ENCODE assay signal across 17 cellular contexts in the genomic region with DNA sequence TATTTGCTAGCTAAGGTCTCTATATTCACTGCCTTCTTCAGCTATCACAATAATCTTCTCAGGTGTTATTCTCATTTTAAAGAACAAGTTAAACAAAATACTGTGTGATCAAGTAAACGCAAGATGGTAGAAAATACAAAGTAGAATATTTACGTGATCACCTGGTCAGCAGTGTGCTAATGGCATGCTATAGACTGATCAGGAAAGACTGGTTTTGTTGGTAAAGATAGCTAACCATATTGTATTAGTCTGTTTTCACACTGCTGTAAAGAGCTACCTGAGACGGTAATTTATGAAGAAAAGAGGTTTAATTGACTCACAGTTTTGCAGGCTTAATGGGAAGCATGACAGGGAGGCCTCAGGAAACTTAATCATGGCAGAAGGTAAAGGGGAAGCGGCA. TPM values are rescaled to one million over a fixed set of nuclear protein-coding genes. Genes with fewer than 3 reads are reported as not detected.
DNase-seq lines count a peak whose midpoint lies in the region; ATAC-seq, FAIRE-seq and TF ChIP-seq lines count a peak whose summit lies in the region.
"Had no signal": no experiment of that assay in that cellular context is flagged by ENCODE, and none has a peak within 500 bp of the region (broad histone marks: within the 10 kb centered on the region; RNA-seq: fewer than 3 reads in every experiment).

No MANE protein-coding gene starts in this region.

- ATAC-seq in A549 = no peak
- no peak for ATAC-seq in IMR-90 (ENCODE audit: low read depth)
- no peak for ATAC-seq in memory B cell (ENCODE audit: low read depth)
- no peak for ATAC-seq in GM19452 (IDR thresholded peaks at IDR 0.05; ENCODE audit: unreplicated experiment)
- ATAC-seq: HepG2 had no signal

- peaks cover 54 to 86% of the 10 kb centered on the region in 2 experiments for H3K79me1 ChIP-seq in IMR-90 (ENCODE audit: low read depth in 1 of 2, low read length in 2 of 2)

- H3K9ac ChIP-seq in IMR-90 (ENCODE audit: low read depth, low read length) = no peak overlapping the region

- H3K27ac Mint-ChIP-seq in chondrocyte (ENCODE audit: unreplicated experiment) = peak overlapping the region; percentile 17
- H3K27ac Mint-ChIP-seq in memory B cell = peak overlapping the region; percentile 77

- POLR2A ChIA-PET in A549 (lab: Yijun Ruan, JAX) = no interaction called here
- POLR2A ChIA-PET in IMR-90 (lab: Charles Lee; ENCODE audit: unreplicated experiment) = no interaction called here

- peaks cover 39% of the 10 kb centered on the region for H3K9me1 ChIP-seq in IMR-90 (ENCODE audit: insufficient read depth, low read length)

- H4K20me1 ChIP-seq in IMR-90 (ENCODE audit: insufficient read depth, low read length) = no peaks in the 10 kb centered on the region

- H3K18ac ChIP-seq in IMR-90 (ENCODE audit: low read depth, low read length) = no peak overlapping the region; the same call in 1 of the 2 replicates

- H3K4me3 Mint-ChIP-seq in chondrocyte (ENCODE audit: unreplicated experiment) (no peak overlapping the region), memory B cell (no peak overlapping the region)
- H3K4me3 Mint-ChIP-seq: CD8-positive, alpha-beta memory T cell had no signal

- H4K91ac ChIP-seq in IMR-90 (ENCODE audit: insufficient read depth, low read depth, low read length) = no peak overlapping the region

- no peak for TF ChIP-seq EP300 in A549 (IDR thresholded peaks at IDR 0.05)

- no peak overlapping the region for H2BK20ac ChIP-seq in IMR-90 (ENCODE audit: low read depth, low read length)

- H3K4me1 Mint-ChIP-seq in chondrocyte (ENCODE audit: low read depth) (peaks cover 31% of the 10 kb centered on the region), memory B cell (peaks cover 27% of the 10 kb centered on the region)

- no peak overlapping the region for H3K4ac ChIP-seq in IMR-90 (ENCODE audit: low read depth, low read length)

- H3K36me3 ChIP-seq in IMR-90 (ENCODE audit: control insufficient read depth, insufficient read depth, low read length) = peaks cover 53% of the 10 kb centered on the region

- no peak overlapping the region for H3K14ac ChIP-seq in IMR-90 (replicated peaks; ENCODE audit: low read depth, low read length)

- H3K27me3 ChIP-seq in IMR-90 (ENCODE audit: control insufficient read depth, insufficient read depth, low read length) = no peaks in the 10 kb centered on the region
- H3K27me3 ChIP-seq: BE2C, SJSA1 had no signal

- dilution Hi-C loops in IMR-90 (cut with HindIII; ENCODE audit: low sequenced_read_pairs, unreplicated experiment) = no loop called here

- BruUV-seq in IMR-90 (replicated peaks; lab: Mats Ljungman, UMichigan) = no TSS peak

- H3K27ac ChIP-seq in A549 = peak overlapping the region; percentile 99 to 100
- no peak overlapping the region for H3K27ac ChIP-seq in IMR-90 (ENCODE audit: insufficient read depth, low read length)
- H3K27ac ChIP-seq: RWPE1, SJSA1 had no signal

- no peaks in the 10 kb centered on the region for H3K27me3 Mint-ChIP-seq in chondrocyte (ENCODE audit: low read depth)
- H3K27me3 Mint-ChIP-seq in memory B cell = no peaks in the 10 kb centered on the region
- H3K27me3 Mint-ChIP-seq: CD8-positive, alpha-beta memory T cell had no signal

- no peak for TF ChIP-seq POLR2A in A549 (IDR thresholded peaks at IDR 0.05; ENCODE audit: low read length)
- TF ChIP-seq POLR2A in IMR-90 (IDR thresholded peaks at IDR 0.05; ENCODE audit: low read depth, low read length) = no peak

- H3K4me3 ChIP-seq in A549 (no peak overlapping the region), IMR-90 (ENCODE audit: insufficient read depth, low read depth, low read length) (no peak overlapping the region)
- H3K4me3 ChIP-seq: SJSA1 had no signal

- no peak for FAIRE-seq in A549 (lab: Jason Lieb, UNC)
- FAIRE-seq: H54, HepG2 had no signal

- no peak overlapping the region for H2AK5ac ChIP-seq in IMR-90 (ENCODE audit: low read depth, low read length)

- H2BK15ac ChIP-seq in IMR-90 (ENCODE audit: low read depth, low read length) = peak overlapping the region; percentile 28; the same call in 2 of the 3 replicates

- no peak overlapping the region for H4K5ac ChIP-seq in IMR-90 (ENCODE audit: low read depth, low read length)

- peak overlapping the region in 1 of 2 experiments; percentile 14; a peak in 1 of 4 replicates for H4K8ac ChIP-seq in IMR-90 (ENCODE audit: low read depth in 2 of 2, low read length in 2 of 2)

- H2AK9ac ChIP-seq in IMR-90 (replicated peaks; ENCODE audit: low read depth, low read length, poor library complexity) = no peak overlapping the region

- CTCF ChIA-PET in A549 (lab: Yijun Ruan, JAX) = interaction anchor here (0.7 to 3.4 kb wide), 3 partner anchors 23 to 107 kb away, joined by 3 to 11 read pairs (median 11); no protein-coding TSS in a partner anchor
- CTCF ChIA-PET in IMR-90 (lab: Yijun Ruan, JAX) = no interaction called here

- H3K56ac ChIP-seq in IMR-90 (ENCODE audit: extremely low read depth, insufficient read depth, low read length) = no peak overlapping the region

- no peaks in the 10 kb centered on the region for H3K9me3 Mint-ChIP-seq in chondrocyte (ENCODE audit: low read depth)
- peaks cover 2% of the 10 kb centered on the region for H3K9me3 Mint-ChIP-seq in memory B cell
- H3K9me3 Mint-ChIP-seq: CD8-positive, alpha-beta memory T cell had no signal

- H3K9me3 ChIP-seq in A549 = peaks cover 6% of the 10 kb centered on the region; the same call in 2 of the 3 replicates
- no peaks in the 10 kb centered on the region for H3K9me3 ChIP-seq in IMR-90 (ENCODE audit: control insufficient read depth, insufficient read depth, low read length)
- H3K9me3 ChIP-seq: BE2C, SJSA1 had no signal

- WGBS in A549 (ENCODE audit: missing lambda C conversion rate) = 96% methylated on average over 4 of the region's 4 CpGs
- 80% methylated on average over 2 of the region's 4 CpGs; no CpG with 5 or more reads in 1 of the 2 experiments for WGBS in IMR-90 (ENCODE audit: extremely low coverage in 2 of 2, insufficient read length in 1 of 2), 2 experiments

- TF ChIP-seq CTCF in A549 (IDR thresholded peaks at IDR 0.05) = no peak
- TF ChIP-seq CTCF in IMR-90 (conservative IDR thresholded peaks at IDR 0.05; ENCODE audit: low read depth, low read length) = no peak
- no peak for TF ChIP-seq CTCF in chondrocyte (IDR thresholded peaks at IDR 0.05)

- H2BK120ac ChIP-seq in IMR-90 (ENCODE audit: low read depth, low read length) = no peak overlapping the region

- no peak overlapping the region for H2AFZ ChIP-seq in IMR-90 (replicated peaks; ENCODE audit: low read length, poor library complexity)

- H3K4me2 ChIP-seq in A549 = no peak overlapping the region
- H3K4me2 ChIP-seq in IMR-90 (ENCODE audit: low read depth, low read length) = no peak overlapping the region

- intact Hi-C loops in IMR-90 (cut with micrococcal nuclease) = no loop called here

- H3K23ac ChIP-seq in IMR-90 (ENCODE audit: low read depth, low read length) = no peak overlapping the region

- H3K36me3 Mint-ChIP-seq in chondrocyte (ENCODE audit: low read depth) (peaks cover 27% of the 10 kb centered on the region), memory B cell (peaks cover 40% of the 10 kb centered on the region)

- TF ChIP-seq RAD21 in A549 (conservative IDR thresholded peaks at IDR 0.05 in 1 of 2, IDR thresholded peaks at IDR 0.05 in 1 of 2) (no peak), IMR-90 (IDR thresholded peaks at IDR 0.05; ENCODE audit: low read length) (no peak)

- in situ Hi-C loops in IMR-90 (cut with MboI; ENCODE audit: low sequenced_read_pairs) = no loop called here

- peak overlapping the region; percentile 35 for H2BK5ac ChIP-seq in IMR-90 (ENCODE audit: low read depth, low read length, poor library complexity, severe bottlenecking)

- DNase-seq in A549 (ENCODE audit: low read depth in 1 of 2, low spot score in 1 of 2) = no peak
- no peak for DNase-seq in IMR-90
- no peak for DNase-seq in chondrocyte (ENCODE audit: low spot score)
- DNase-seq in memory B cell (ENCODE audit: low spot score in 2 of 2) = no peak
- no peak for DNase-seq in GF-D8 (lab: John Stamatoyannopoulos, UW)
- DNase-seq in cerebellar nuclear complex (lab: John Stamatoyannopoulos, UW) = no peak
- DNase-seq in DMS114 treated with DMSO at 0.1 percent for 48 hours (lab: John Stamatoyannopoulos, UW; ENCODE audit: unreplicated experiment) = no peak
- DNase-seq: BE2C; CD8-positive, alpha-beta memory T cell; NCI-H1436; NCI-H2081; NCI-H524 had no signal

- H3K4me1 ChIP-seq in A549 (peaks cover 70% of the 10 kb centered on the region), IMR-90 (ENCODE audit: control insufficient read depth, insufficient read depth, low read length) (peaks cover 23% of the 10 kb centered on the region)
- H3K4me1 ChIP-seq: BE2C had no signal

TF ChIP-seq in A549, 52 proteins besides CTCF, POLR2A, EP300 and RAD21 (continues in another document):
- TF ChIP-seq FOSL2 (IDR thresholded peaks at IDR 0.05) (no peak), FOSL2 (CRISPR knock-in tag; IDR thresholded peaks at IDR 0.05) (no peak)
- TF ChIP-seq, protein P1, sequence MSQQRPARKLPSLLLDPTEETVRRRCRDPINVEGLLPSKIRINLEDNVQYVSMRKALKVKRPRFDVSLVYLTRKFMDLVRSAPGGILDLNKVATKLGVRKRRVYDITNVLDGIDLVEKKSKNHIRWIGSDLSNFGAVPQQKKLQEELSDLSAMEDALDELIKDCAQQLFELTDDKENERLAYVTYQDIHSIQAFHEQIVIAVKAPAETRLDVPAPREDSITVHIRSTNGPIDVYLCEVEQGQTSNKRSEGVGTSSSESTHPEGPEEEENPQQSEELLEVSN (IDR thresholded peaks at IDR 0.05; ENCODE audit: borderline replicate concordance, low read depth) = no peak

TF ChIP-seq in IMR-90, 13 proteins besides CTCF, POLR2A, EP300 and RAD21 (continues in another document):
- no peak for TF ChIP-seq NFE2L2 (IDR thresholded peaks at IDR 0.05; ENCODE audit: low read depth, low read length)
- no peak for TF ChIP-seq SMC3 (IDR thresholded peaks at IDR 0.05; ENCODE audit: low read depth, low read length)
- TF ChIP-seq MAFK (IDR thresholded peaks at IDR 0.05; ENCODE audit: low read depth, low read length) = no peak
- no peak for TF ChIP-seq FOS (IDR thresholded peaks at IDR 0.05; ENCODE audit: low read depth, low read length)

RNA-seq across cellular contexts. Expression of a gene that starts 50.4 kb away (rescaled TPM):
- 110 and 141 TPM in 2 replicates for polyA plus RNA-seq in A549 (2011; rRNA removed)
- polyA plus RNA-seq in A549 (2012; cell fraction: cytosol; rRNA removed) = 17.2 and 20.9 TPM in 2 replicates
- 16.5 and 23.0 TPM in 2 replicates for polyA plus RNA-seq in A549 (2012; cell fraction: nucleus; rRNA removed)
- 70.5 to 80.7 TPM (median 72.0 TPM) in 3 replicates for polyA plus RNA-seq in A549 (2017; fragmentation: RNase III; extraction: RNeasy Plus Mini Kit Qiagen cat#74134 plus additional on column Dnase treatment)
- 205 and 220 TPM in 2 replicates for polyA minus RNA-seq in A549 (2011; rRNA and poly(A)+ RNA removed)
- total RNA-seq in IMR-90 (2012; rRNA removed) = 230 and 274 TPM in 2 replicates
- polyA plus RNA-seq in IMR-90 (2012; rRNA removed) = 44.9 and 45.1 TPM in 2 replicates
- 15.3 and 16.3 TPM in 2 replicates for polyA plus RNA-seq in IMR-90 (2012; cell fraction: cytosol; rRNA removed)
- 12.9 and 53.4 TPM in 2 replicates for polyA plus RNA-seq in IMR-90 (2012; cell fraction: nucleus; rRNA removed; ENCODE audit: low replicate concordance)
- total RNA-seq in chondrocyte = 50.4 to 71.1 TPM (median 64.6 TPM) in 3 replicates
